Comparison of ENCODE assay signal across 8 cellular contexts in the genomic region with DNA sequence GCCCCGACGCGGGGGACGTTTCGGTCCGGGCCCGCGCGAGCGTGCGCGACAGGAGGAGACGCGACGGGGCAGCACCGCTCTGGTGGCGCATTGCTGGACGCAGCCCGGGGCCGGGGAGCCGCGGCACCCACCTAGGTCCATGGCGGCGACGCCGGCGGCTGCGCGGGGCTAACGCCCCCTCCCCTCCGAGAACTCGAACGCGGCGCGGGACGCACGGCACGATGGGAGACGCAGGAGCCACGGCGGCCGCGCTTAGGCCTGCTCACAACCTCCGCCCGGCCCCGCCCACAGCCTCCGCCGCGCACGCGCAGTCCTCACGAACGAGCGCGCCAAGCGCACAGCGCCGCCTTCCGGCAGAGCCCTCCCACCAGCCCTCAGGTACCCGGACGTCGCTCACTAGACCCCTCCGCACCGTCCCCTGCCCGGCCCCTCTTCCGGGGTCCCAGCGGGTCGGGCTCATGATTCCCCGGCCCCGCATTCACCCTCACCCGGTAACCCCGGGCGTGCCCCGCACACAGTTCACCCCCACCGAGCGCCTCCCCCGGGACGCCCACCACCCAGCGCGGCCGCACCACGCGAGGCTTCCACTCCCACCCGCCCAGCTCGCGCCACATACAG. TPM values are rescaled to one million over a fixed set of nuclear protein-coding genes. Genes with fewer than 3 reads are reported as not detected.
DNase-seq lines count a peak whose midpoint lies in the region; FAIRE-seq and TF ChIP-seq lines count a peak whose summit lies in the region.

GEMIN4 (minus strand) TSS at position 263 of the 618 bp plus-strand sequence; CDS start at position 141, 122 bp downstream.

- H3K4me1 Mint-ChIP-seq in activated naive CD4-positive, alpha-beta T cell treated with anti-CD3 and anti-CD28 coated beads for 36 hours (ENCODE audit: low read depth) = peaks cover 30% of the 10 kb centered on the region

- no peak for FAIRE-seq in H54 (lab: Jason Lieb, UNC)

- peak within 1 kb of the TSS; percentile 91 for H3K27ac Mint-ChIP-seq in activated naive CD4-positive, alpha-beta T cell treated with anti-CD3 and anti-CD28 coated beads for 36 hours

- intact Hi-C loops in activated naive CD4-positive, alpha-beta T cell treated with anti-CD3 and anti-CD28 coated beads for 36 hours (cut with micrococcal nuclease) = loop anchor here (1.0 kb wide), 2 partner anchors 30 to 38 kb away; partner anchors contain the start of genes GLOD4, MRM3 and VPS53

- H3K9me3 Mint-ChIP-seq in activated naive CD4-positive, alpha-beta T cell treated with anti-CD3 and anti-CD28 coated beads for 36 hours = peaks cover 8% of the 10 kb centered on the region

- H3K4me3 ChIP-seq in SJSA1 = peak within 1 kb of the TSS; percentile 84

- peak; percentile 98 for DNase-seq in GM03348 (ENCODE audit: low spot score)
- peak; percentile 91 for DNase-seq in H54 (ENCODE audit: insufficient read length, low spot score)
- peak; percentile 91 for DNase-seq in LoVo (ENCODE audit: low spot score)
- DNase-seq in SJSA1 (ENCODE audit: low read depth in 1 of 2, low spot score in 2 of 2) = peak; percentile 85 to 90
- peak; percentile 97 for DNase-seq in activated naive CD4-positive, alpha-beta T cell treated with anti-CD3 and anti-CD28 coated beads for 36 hours
- DNase-seq in germinal center (ENCODE audit: low spot score) = peak; percentile 96
- peak; percentile 27 for DNase-seq in non-pigmented ciliary epithelial cell (ENCODE audit: low read depth)
- peak in 48 of 49 donors; percentile 29 to 94 (median 84) for DNase-seq in substantia nigra (lab: John Stamatoyannopoulos, UW)

- peaks cover 32% of the 10 kb centered on the region for H3K36me3 Mint-ChIP-seq in activated naive CD4-positive, alpha-beta T cell treated with anti-CD3 and anti-CD28 coated beads for 36 hours (ENCODE audit: low read depth)

- CTCF ChIA-PET in activated naive CD4-positive, alpha-beta T cell treated with anti-CD3 and anti-CD28 coated beads for 36 hours (lab: Charles Lee) = interaction anchor here (0.7 to 1.3 kb wide), 4 partner anchors 10 to 35 kb away, joined by 3 to 6 read pairs (median 3); no protein-coding TSS in a partner anchor

- H3K27ac ChIP-seq in SJSA1 (peak within 1 kb of the TSS; percentile 45), substantia nigra (ENCODE audit: low read depth, low read length, poor library complexity, severe bottlenecking) (peak within 1 kb of the TSS; percentile 70)

- H3K27me3 Mint-ChIP-seq in activated naive CD4-positive, alpha-beta T cell treated with anti-CD3 and anti-CD28 coated beads for 36 hours (ENCODE audit: low read depth) = no peaks in the 10 kb centered on the region

- TF ChIP-seq POLR2A in H54 (IDR thresholded peaks at IDR 0.05; ENCODE audit: low read depth, low read length) = peak; percentile 91

- peak within 1 kb of the TSS; percentile 93 for H3K4me3 Mint-ChIP-seq in activated naive CD4-positive, alpha-beta T cell treated with anti-CD3 and anti-CD28 coated beads for 36 hours

- peaks cover 29% of the 10 kb centered on the region for H3K36me3 ChIP-seq in SJSA1

- H3K27me3 ChIP-seq in SJSA1 (replicated peaks) = no peaks in the 10 kb centered on the region

- H3K4me1 ChIP-seq in SJSA1 (replicated peaks) = peaks cover 20% of the 10 kb centered on the region

- no peaks in the 10 kb centered on the region for H3K9me3 ChIP-seq in SJSA1 (replicated peaks)

RNA-seq across cellular contexts. Expression of gene GEMIN4, which starts in this region (rescaled TPM):
- 2.4 and 8.8 TPM in 2 replicates for total RNA-seq in SJSA1 (2014; rRNA removed; shearing (Covaris generic))
- 10 to 100 TPM; 29.7 to 29.9 TPM for total RNA-seq in activated naive CD4-positive, alpha-beta T cell treated with anti-CD3 and anti-CD28 coated beads for 36 hours

Comparison
In these comparisons a context has a peak if more than half of its experiments do, and no peak if none do; other contexts are left out.
1. Peak in every context shown above with its lines: DNase-seq, H3K4me3 ChIP-seq and H3K27ac ChIP-seq.
2. DNase-seq: peak in every context shown above with its lines; median percentile 98 in GM03348; 97 in activated naive CD4-positive, alpha-beta T cell treated with anti-CD3 and anti-CD28 coated beads for 36 hours; 96 in germinal center; 91 in H54; 91 in LoVo; 88 in SJSA1; 84 in substantia nigra; 27 in non-pigmented ciliary epithelial cell.